15 cellular contexts compared by ENCODE assay signal in genomic region chr15:25784876-25785642, GRCh38.
DNase-seq lines count a peak whose midpoint lies in the region; ATAC-seq, FAIRE-seq and TF ChIP-seq lines count a peak whose summit lies in the region.
"Had no signal": no experiment of that assay in that cellular context is flagged by ENCODE, and none has a peak within 500 bp of the region (broad histone marks: within the 10 kb centered on the region; RNA-seq: fewer than 3 reads in every experiment).

No MANE protein-coding gene starts in this region.

- peak overlapping the region in 2 of 12 donors; percentile 5 to 24 for H3K27ac ChIP-seq in heart left ventricle
- H3K27ac ChIP-seq in ascending aorta: peak overlapping the region; percentile 67 to 72
- no peak overlapping the region for H3K27ac ChIP-seq in kidney (ENCODE audit: low read depth in 2 of 2, low read length in 2 of 2)
- H3K27ac ChIP-seq: C4-2B had no signal

- WGBS in heart left ventricle, 4 donors: 70 to 80% (median 76%) methylated on average over 17 of the region's 17 CpGs

- ATAC-seq in heart left ventricle (peak in 3 of 4 donors; percentile 16 to 57 (median 52)), Right ventricle myocardium inferior (no peak), GM21723 (IDR thresholded peaks at IDR 0.05; ENCODE audit: unreplicated experiment) (no peak), GM19023 (IDR thresholded peaks at IDR 0.05; ENCODE audit: unreplicated experiment) (no peak), HG03521 (IDR thresholded peaks at IDR 0.05; ENCODE audit: unreplicated experiment) (no peak)

- FAIRE-seq in kidney (lab: Jason Lieb, UNC): no peak

- H3K4me3 ChIP-seq in heart left ventricle (no peak overlapping the region), ascending aorta (no peak overlapping the region), kidney (ENCODE audit: low read length in 2 of 2) (no peak overlapping the region)
- H3K4me3 ChIP-seq: adrenal gland, transverse colon had no signal

- no peaks in the 10 kb centered on the region for H3K9me3 ChIP-seq in heart left ventricle
- H3K9me3 ChIP-seq in ascending aorta: no peaks in the 10 kb centered on the region
- no peaks in the 10 kb centered on the region for H3K9me3 ChIP-seq in kidney (ENCODE audit: control insufficient read depth in 1 of 2, low read length in 2 of 2)
- H3K9me3 ChIP-seq: adrenal gland, transverse colon had no signal

- intact Hi-C loops in heart left ventricle (cut with DNase I): no loop called here
- intact Hi-C loops in Right ventricle myocardium inferior (cut with DNase I): no loop called here
- intact Hi-C loops in ascending aorta (cut with DNase I): loop anchor here (5.0 to 10.0 kb wide), 3 partner anchors 48 to 300 kb away; no protein-coding TSS in a partner anchor
- intact Hi-C loops in kidney (cut with DNase I): no loop called here

- peaks cover 0 to 3% (median 0%) of the 10 kb centered on the region in 9 donors for H3K36me3 ChIP-seq in heart left ventricle
- H3K36me3 ChIP-seq in ascending aorta: peaks cover 9% of the 10 kb centered on the region in 2 donors
- H3K36me3 ChIP-seq in kidney (ENCODE audit: control insufficient read depth in 1 of 2, insufficient read depth in 2 of 2, low read length in 2 of 2): no peaks in the 10 kb centered on the region
- H3K36me3 ChIP-seq: adrenal gland, transverse colon had no signal

- H3K4me1 ChIP-seq in heart left ventricle (peaks cover 0 to 51% (median 15%) of the 10 kb centered on the region in 12 donors), ascending aorta (peaks cover 11 to 37% of the 10 kb centered on the region in 2 donors), kidney (ENCODE audit: control insufficient read depth in 1 of 2, insufficient read depth in 1 of 2, low read depth in 1 of 2, low read length in 2 of 2) (peaks cover 0 to 3% of the 10 kb centered on the region in 2 donors)

- no peak for TF ChIP-seq POLR2A in heart left ventricle (IDR thresholded peaks at IDR 0.05)

- no peak overlapping the region for H3K9ac ChIP-seq in kidney (ENCODE audit: low read length in 2 of 2)

- H3K27me3 ChIP-seq in heart left ventricle (no peaks in the 10 kb centered on the region), ascending aorta (no peaks in the 10 kb centered on the region)
- H3K27me3 ChIP-seq: adrenal gland, transverse colon had no signal

- DNase-seq in heart left ventricle (peak in 1 of 5 donors; percentile 63), Right ventricle myocardium inferior (ENCODE audit: missing footprints) (no peak), ascending aorta (ENCODE audit: low spot score in 2 of 2) (no peak), kidney (peak; percentile 36), DMS79 treated with DMSO at 0.1 percent for 48 hours (lab: John Stamatoyannopoulos, UW) (no peak)
- DNase-seq: effector memory CD4-positive, alpha-beta T cell; GOT3; hypothalamus; NCI-H187 treated with DMSO at 0.1 percent for 48 hours; transverse colon had no signal

- TF ChIP-seq CTCF in heart left ventricle (IDR thresholded peaks at IDR 0.05) (no peak), ascending aorta (IDR thresholded peaks at IDR 0.05) (no peak), kidney (IDR thresholded peaks at IDR 0.05; ENCODE audit: borderline replicate concordance, extremely low read depth, insufficient read depth) (no peak)

Comparison
In these comparisons a context has a peak if more than half of its experiments do, and no peak if none do; other contexts are left out.
1. ATAC-seq: peak in heart left ventricle (3 of 4); none in Right ventricle myocardium inferior (single experiment), GM21723 (single experiment), GM19023 (single experiment) and HG03521 (single experiment).
2. H3K27ac ChIP-seq: peak in ascending aorta (2 of 2); none in kidney (0 of 2).